8 cellular contexts compared by ENCODE assay signal in genomic region chr14:104753528-104754212, GRCh38. TPM values are rescaled to one million over a fixed set of nuclear protein-coding genes. Genes with fewer than 3 reads are reported as not detected.
DNase-seq lines count a peak whose midpoint lies in the region; ATAC-seq and TF ChIP-seq lines count a peak whose summit lies in the region.

No MANE protein-coding gene starts in this region.

- H3K27me3 ChIP-seq in NT2/D1 (ENCODE audit: insufficient read depth, insufficient read length): no peaks in the 10 kb centered on the region
- no peaks in the 10 kb centered on the region for H3K27me3 ChIP-seq in ectodermal cell (ENCODE audit: control insufficient read depth, insufficient read depth, low read length, poor library complexity, severe bottlenecking)
- no peaks in the 10 kb centered on the region for H3K27me3 ChIP-seq in naive thymus-derived CD4-positive, alpha-beta T cell (ENCODE audit: control insufficient read depth in 2 of 2, insufficient read depth in 2 of 2, low read length in 2 of 2)

- no peaks in the 10 kb centered on the region for H3K27me3 Mint-ChIP-seq in naive thymus-derived CD4-positive, alpha-beta T cell

- peak; percentile 46 for DNase-seq in COR-L47 (lab: John Stamatoyannopoulos, UW)
- DNase-seq in NT2/D1 (ENCODE audit: low read depth, low spot score): no peak
- DNase-seq in naive thymus-derived CD4-positive, alpha-beta T cell: peak in 4 of 9 donors; percentile 11 to 37 (median 22)
- no peak for DNase-seq in HEK293T (ENCODE audit: extremely low spot score)
- DNase-seq in activated effector memory CD4-positive, alpha-beta T cell treated with Interleukin-2 at 50 U/mL for 16 hours: no peak
- DNase-seq in HK-2 (ENCODE audit: unreplicated experiment): no peak

- intact Hi-C loops in naive thymus-derived CD4-positive, alpha-beta T cell (cut with micrococcal nuclease): loop anchor here (1.0 to 5.0 kb wide), 13 partner anchors 15 to 1421 kb away; partner anchors contain the start of genes BRF1 (in 2 of the 2), INF2 (in 1 of the 2), KLC1 (in 1 of the 2) and NUDT14 (in 1 of the 2)

- peak overlapping the region; percentile 66 to 94 (median 85) for H3K27ac Mint-ChIP-seq in naive thymus-derived CD4-positive, alpha-beta T cell

- H3K36me3 ChIP-seq in NT2/D1 (ENCODE audit: insufficient read depth, insufficient read length, low read length): peaks cover 47% of the 10 kb centered on the region
- H3K36me3 ChIP-seq in ectodermal cell (ENCODE audit: control insufficient read depth, insufficient read depth, low read length): peaks cover 28% of the 10 kb centered on the region
- peaks cover 0 to 48% (median 14%) of the 10 kb centered on the region in 3 experiments for H3K36me3 ChIP-seq in naive thymus-derived CD4-positive, alpha-beta T cell (ENCODE audit: control insufficient read depth in 2 of 3, insufficient read depth in 3 of 3, low read length in 3 of 3)

- H3K9me3 ChIP-seq in NT2/D1 (ENCODE audit: insufficient read depth, low read length): peaks cover 27% of the 10 kb centered on the region; the same call in 1 of the 2 replicates
- H3K9me3 ChIP-seq in ectodermal cell (ENCODE audit: control insufficient read depth, low read length): no peaks in the 10 kb centered on the region
- H3K9me3 ChIP-seq in naive thymus-derived CD4-positive, alpha-beta T cell (ENCODE audit: control insufficient read depth in 2 of 3, low read length in 3 of 3): no peaks in the 10 kb centered on the region

- H3K9ac ChIP-seq in NT2/D1 (ENCODE audit: insufficient read length, low read depth): peak overlapping the region; percentile 99

- H3K4me1 ChIP-seq in NT2/D1 (ENCODE audit: insufficient read depth, insufficient read length): peaks cover 18% of the 10 kb centered on the region
- peaks cover 7% of the 10 kb centered on the region for H3K4me1 ChIP-seq in ectodermal cell (ENCODE audit: control insufficient read depth, insufficient read depth, low read length)
- peaks cover 14 to 29% of the 10 kb centered on the region in 2 donors for H3K4me1 ChIP-seq in naive thymus-derived CD4-positive, alpha-beta T cell (ENCODE audit: control insufficient read depth in 2 of 2, insufficient read depth in 2 of 2, low read length in 2 of 2)

- POLR2A ChIA-PET in naive thymus-derived CD4-positive, alpha-beta T cell (lab: Charles Lee): interaction anchor here (1.0 to 3.4 kb wide), 11 partner anchors 15 to 547 kb away, joined by 3 to 24 read pairs (median 5); partner anchors contain the start of genes ADSS1, AKT1, BRF1 and CDCA4
- POLR2A ChIA-PET in HEK293T (lab: Yijun Ruan, JAX): interaction anchor here (0.6 to 3.0 kb wide), 11 partner anchors 10 to 573 kb away, joined by 3 to 22 read pairs (median 4); partner anchors contain the start of gene ZBTB42

- ATAC-seq in naive thymus-derived CD4-positive, alpha-beta T cell: no peak
- no peak for ATAC-seq in HG03139 (IDR thresholded peaks at IDR 0.05; ENCODE audit: unreplicated experiment)

- CTCF ChIA-PET in naive thymus-derived CD4-positive, alpha-beta T cell (lab: Charles Lee): no interaction called here
- CTCF ChIA-PET in HEK293T (lab: Yijun Ruan, JAX): interaction anchor here (1.8 kb wide), 1 partner anchor 45 kb away, joined by 5 read pairs; no protein-coding TSS in a partner anchor

- WGBS in ectodermal cell, 2 experiments: 5 to 6% methylated on average over 30 of the region's 30 CpGs

- H3K4me3 ChIP-seq in NT2/D1 (ENCODE audit: insufficient read length, low read depth): peak overlapping the region; percentile 91
- peak overlapping the region; percentile 76 for H3K4me3 ChIP-seq in ectodermal cell (ENCODE audit: insufficient read depth, low read depth, low read length)
- H3K4me3 ChIP-seq in naive thymus-derived CD4-positive, alpha-beta T cell (ENCODE audit: low read length): peak overlapping the region; percentile 95

- H3K4me3 Mint-ChIP-seq in naive thymus-derived CD4-positive, alpha-beta T cell: peak overlapping the region; percentile 86 to 97 (median 90)

- H3K9me3 Mint-ChIP-seq in naive thymus-derived CD4-positive, alpha-beta T cell: peaks cover 0 to 2% (median 0%) of the 10 kb centered on the region in 11 donors

- H3K4me1 Mint-ChIP-seq in naive thymus-derived CD4-positive, alpha-beta T cell: peaks cover 19 to 45% (median 36%) of the 10 kb centered on the region in 7 donors

- H3K36me3 Mint-ChIP-seq in naive thymus-derived CD4-positive, alpha-beta T cell: peaks cover 0 to 17% (median 3%) of the 10 kb centered on the region in 5 donors

- peak overlapping the region; percentile 0 for H3K27ac ChIP-seq in ectodermal cell (ENCODE audit: insufficient read depth, low read depth, low read length, poor library complexity, severe bottlenecking)
- H3K27ac ChIP-seq in naive thymus-derived CD4-positive, alpha-beta T cell (ENCODE audit: low read depth, low read length): peak overlapping the region; percentile 95

TF ChIP-seq in HEK293T, 16 proteins besides CTCF, POLR2A, EP300 and RAD21:
- TF ChIP-seq FOXM1 (IDR thresholded peaks at IDR 0.05; ENCODE audit: borderline replicate concordance) (no peak), ELF4 (IDR thresholded peaks at IDR 0.05) (no peak), CTBP1 (IDR thresholded peaks at IDR 0.05; ENCODE audit: borderline replicate concordance) (no peak)

RNA-seq across cellular contexts. Expression of gene SIVA1, which starts 0.7 kb away (rescaled TPM):
- 94.0 TPM for polyA plus RNA-seq in ectodermal cell (2013, experiment 1 of 4)
- 94.2 TPM for polyA plus RNA-seq in ectodermal cell (2013, experiment 2 of 4)
- 110 TPM for polyA plus RNA-seq in ectodermal cell (2013, experiment 3 of 4)
- 109 TPM for polyA plus RNA-seq in ectodermal cell (2013, experiment 4 of 4)
- 10 to 100 TPM; 61.4 to 97.7 (median 77.4) TPM for total RNA-seq in naive thymus-derived CD4-positive, alpha-beta T cell
- 100 to 1,000 TPM; 269 to 276 TPM for polyA plus RNA-seq in naive thymus-derived CD4-positive, alpha-beta T cell

RNA-seq across cellular contexts. Expression of gene ADSS1, which starts 29.6 kb away (rescaled TPM):
- polyA plus RNA-seq in ectodermal cell (2013, experiment 1 of 4): 19.7 TPM
- 21.9 TPM for polyA plus RNA-seq in ectodermal cell (2013, experiment 2 of 4)
- polyA plus RNA-seq in ectodermal cell (2013, experiment 3 of 4): 16.9 TPM
- 20.1 TPM for polyA plus RNA-seq in ectodermal cell (2013, experiment 4 of 4)
- 1 to 10 TPM in 4 of 5 experiments, under 1 TPM in 1; 0.73 to 4.8 (median 4.2) TPM for total RNA-seq in naive thymus-derived CD4-positive, alpha-beta T cell
- 1 to 10 TPM; 1.1 to 1.8 TPM for polyA plus RNA-seq in naive thymus-derived CD4-positive, alpha-beta T cell

RNA-seq across cellular contexts. Expression of gene AKT1, which starts 41.9 kb away (rescaled TPM):
- polyA plus RNA-seq in ectodermal cell (2013, experiment 1 of 4): 85.5 TPM
- 81.3 TPM for polyA plus RNA-seq in ectodermal cell (2013, experiment 2 of 4)
- polyA plus RNA-seq in ectodermal cell (2013, experiment 3 of 4): 59.4 TPM
- 66.3 TPM for polyA plus RNA-seq in ectodermal cell (2013, experiment 4 of 4)
- total RNA-seq in naive thymus-derived CD4-positive, alpha-beta T cell: 100 to 1,000 TPM in 1 of 5 experiments, 10 to 100 TPM in 4; 70.4 to 131 (median 88.9) TPM
- 10 to 100 TPM in 1 of 2 donors, 1 to 10 TPM in 1; 6.8 to 12.3 TPM for polyA plus RNA-seq in naive thymus-derived CD4-positive, alpha-beta T cell

RNA-seq across cellular contexts. Expression of gene ZBTB42, which starts 47.2 kb away (rescaled TPM):
- polyA plus RNA-seq in ectodermal cell (2013, experiment 1 of 4): 0.87 TPM
- 1.2 TPM for polyA plus RNA-seq in ectodermal cell (2013, experiment 2 of 4)
- 1.2 TPM for polyA plus RNA-seq in ectodermal cell (2013, experiment 3 of 4)
- 0.93 TPM for polyA plus RNA-seq in ectodermal cell (2013, experiment 4 of 4)
- 10 to 100 TPM in 1 of 5 experiments, 1 to 10 TPM in 4; 3.5 to 11.3 (median 5.5) TPM for total RNA-seq in naive thymus-derived CD4-positive, alpha-beta T cell
- polyA plus RNA-seq in naive thymus-derived CD4-positive, alpha-beta T cell: 1 to 10 TPM; 2.1 TPM
